ENCODE assay signal across 8 cellular contexts in the genomic region with DNA sequence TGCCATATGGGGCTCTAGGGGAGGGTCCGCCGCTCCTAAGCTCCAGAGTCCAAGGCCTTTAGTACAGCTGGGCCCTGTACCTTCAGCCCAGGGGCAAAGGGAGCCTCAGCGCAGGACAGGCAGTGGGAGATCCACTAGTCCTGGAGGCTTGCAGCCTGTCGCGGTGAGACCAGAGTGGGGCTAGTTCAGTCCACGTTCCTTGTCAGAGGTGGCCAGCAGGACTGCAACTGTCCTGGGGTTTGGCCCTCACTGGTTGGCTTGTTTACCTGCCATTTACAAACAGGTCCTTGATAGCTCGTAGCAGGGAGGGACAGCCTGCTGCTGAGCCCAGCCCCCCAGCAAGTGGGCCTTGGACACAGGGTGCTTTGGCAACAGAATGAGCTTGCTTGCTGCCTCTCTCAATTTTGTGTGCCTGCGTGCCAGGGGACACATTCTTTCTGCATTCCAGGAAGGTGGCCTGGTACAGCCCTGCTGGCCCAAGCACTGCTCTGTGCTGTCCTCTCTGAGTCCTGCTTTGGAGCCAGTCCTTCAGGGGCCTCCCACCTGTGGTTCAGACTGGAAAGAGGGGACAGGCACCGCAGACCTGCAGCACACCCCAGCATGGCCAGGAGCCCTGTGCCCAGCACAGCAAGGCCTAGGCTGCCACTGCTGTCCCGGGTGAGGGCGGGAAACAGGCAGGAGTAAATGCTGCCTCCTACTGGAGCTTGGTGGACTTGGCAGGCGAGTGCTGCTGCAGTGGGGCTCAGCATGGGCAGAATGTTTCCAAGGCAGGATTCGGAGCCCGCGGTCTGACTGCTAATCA. TPM values are rescaled to one million over a fixed set of nuclear protein-coding genes. Genes with fewer than 3 reads are reported as not detected.
DNase-seq lines count a peak whose midpoint lies in the region; ATAC-seq and TF ChIP-seq lines count a peak whose summit lies in the region.

No MANE protein-coding gene starts in this region.

- ATAC-seq in activated CD4-positive, CD25-positive, alpha-beta regulatory T cell treated with anti-CD3 and anti-CD28 coated beads, Interleukin-2, amount 50 U/mL, for 24 hours, result no peak
- ATAC-seq in RWPE2 (ENCODE audit: low read depth), result no peak; the same call in 2 of the 3 replicates
- ATAC-seq in GM18858 (IDR thresholded peaks at IDR 0.05; ENCODE audit: unreplicated experiment), result no peak
- ATAC-seq in GM21576 (IDR thresholded peaks at IDR 0.05; ENCODE audit: unreplicated experiment), result no peak

- H3K27me3 ChIP-seq in RWPE2 (ENCODE audit: insufficient read depth, poor library complexity, severe bottlenecking), result no peaks in the 10 kb centered on the region
- H3K27me3 ChIP-seq in colonic mucosa, result no peaks in the 10 kb centered on the region
- no peaks in the 10 kb centered on the region for H3K27me3 ChIP-seq in tibial nerve

- intact Hi-C loops in colonic mucosa (cut with DNase I), result no loop called here

- H3K36me3 ChIP-seq in RWPE2 (ENCODE audit: low read depth), result no peaks in the 10 kb centered on the region
- H3K36me3 ChIP-seq in colonic mucosa, result no peaks in the 10 kb centered on the region
- H3K36me3 ChIP-seq in mesodermal cell (ENCODE audit: control insufficient read depth, insufficient read depth, low read length), result peaks cover 6% of the 10 kb centered on the region
- H3K36me3 ChIP-seq in tibial nerve, result peaks cover 0 to 50% (median 3%) of the 10 kb centered on the region in 3 donors

- H3K4me1 ChIP-seq in RWPE2 (ENCODE audit: insufficient read depth, poor library complexity, severe bottlenecking) (no peaks in the 10 kb centered on the region), colonic mucosa (peaks cover 7% of the 10 kb centered on the region), mesodermal cell (ENCODE audit: control insufficient read depth, insufficient read depth, low read length, poor library complexity, severe bottlenecking) (peaks cover 50% of the 10 kb centered on the region), tibial nerve (peaks cover 0 to 50% (median 13%) of the 10 kb centered on the region in 4 donors)

- H3K4me3 ChIP-seq in RWPE2 (ENCODE audit: severe bottlenecking) (no peak overlapping the region), colonic mucosa (no peak overlapping the region), mesodermal cell (ENCODE audit: extremely low read depth, insufficient read depth, low read length, poor library complexity, severe bottlenecking) (no peak overlapping the region), tibial nerve (no peak overlapping the region)

- no peak for TF ChIP-seq POLR2A in tibial nerve (IDR thresholded peaks at IDR 0.05)

- TF ChIP-seq CTCF in RWPE2 (IDR thresholded peaks at IDR 0.05; ENCODE audit: poor library complexity, severe bottlenecking), result peak; percentile 10
- TF ChIP-seq CTCF in colonic mucosa (IDR thresholded peaks at IDR 0.05), result peak; percentile 56
- peak; percentile 35 to 44 (median 40) for TF ChIP-seq CTCF in tibial nerve (IDR thresholded peaks at IDR 0.05)

- H3K27ac ChIP-seq in RWPE2 (ENCODE audit: poor library complexity, severe bottlenecking), result no peak overlapping the region
- no peak overlapping the region for H3K27ac ChIP-seq in colonic mucosa
- peak overlapping the region; percentile 36 for H3K27ac ChIP-seq in mesodermal cell (ENCODE audit: low read depth, low read length, severe bottlenecking)
- peak overlapping the region; percentile 5 to 76 (median 68) for H3K27ac ChIP-seq in tibial nerve

- H3K9me3 ChIP-seq in RWPE2 (ENCODE audit: severe bottlenecking) (no peaks in the 10 kb centered on the region), colonic mucosa (no peaks in the 10 kb centered on the region), mesodermal cell (ENCODE audit: control insufficient read depth, low read length) (no peaks in the 10 kb centered on the region), tibial nerve (no peaks in the 10 kb centered on the region)

- 64 to 79% methylated on average over 10 to 15 of the region's 15 CpGs for WGBS in mesodermal cell (ENCODE audit: insufficient coverage in 2 of 2), 2 experiments
- WGBS in tibial nerve, 2 donors, result 53 to 54% methylated on average over 7 to 14 of the region's 15 CpGs

- DNase-seq in activated CD4-positive, CD25-positive, alpha-beta regulatory T cell treated with anti-CD3 and anti-CD28 coated beads, Interleukin-2, amount 50 U/mL, for 72 hours, result peak; percentile 43
- no peak for DNase-seq in RWPE2 (ENCODE audit: low spot score)
- peak; percentile 72 for DNase-seq in colonic mucosa
- DNase-seq in tibial nerve (ENCODE audit: low spot score in 2 of 2), result no peak

- TF ChIP-seq EP300 in tibial nerve (IDR thresholded peaks at IDR 0.05), result no peak

- H3K9ac ChIP-seq in colonic mucosa (ENCODE audit: low read depth in 2 of 2, low read length in 2 of 2), result no peak overlapping the region

RNA-seq across cellular contexts. Expression of a gene that starts 15.2 kb away (rescaled TPM):
- 10 to 100 TPM; 20.8 to 24.7 TPM for total RNA-seq in colonic mucosa
- 15.0 TPM for polyA plus RNA-seq in mesodermal cell (2013, experiment 1 of 2)
- polyA plus RNA-seq in mesodermal cell (2013, experiment 2 of 2), result 13.4 TPM
- 10 to 100 TPM; 53.1 to 88.6 (median 72.7) TPM for total RNA-seq in tibial nerve

RNA-seq across cellular contexts. Expression of a gene that starts 43.0 kb away (rescaled TPM):
- total RNA-seq in colonic mucosa, result 10 to 100 TPM; 14.9 to 28.7 TPM
- polyA plus RNA-seq in mesodermal cell (2013, experiment 1 of 2), result 17.3 TPM
- 14.6 TPM for polyA plus RNA-seq in mesodermal cell (2013, experiment 2 of 2)
- 10 to 100 TPM; 18.9 to 64.9 (median 41.8) TPM for total RNA-seq in tibial nerve

Comparison
In these comparisons a context has a peak if more than half of its experiments do, and no peak if none do; other contexts are left out.
1. DNase-seq: peak in activated CD4-positive, CD25-positive, alpha-beta regulatory T cell treated with anti-CD3 and anti-CD28 coated beads, Interleukin-2, amount 50 U/mL, for 72 hours (single experiment) and colonic mucosa (single experiment); none in RWPE2 (single experiment) and tibial nerve (0 of 2).
2. H3K27ac ChIP-seq: peak in mesodermal cell (single experiment) and tibial nerve (4 of 4); none in RWPE2 (single experiment) and colonic mucosa (single experiment).
3. Peak in every context shown above with its lines, with median percentiles within 50 percentile points of each other: CTCF ChIP-seq.